ENCODE assay signal across 9 cellular contexts in genomic region chr6:158869010-158869603, GRCh38. TPM values are rescaled to one million over a fixed set of nuclear protein-coding genes. Genes with fewer than 3 reads are reported as not detected.
DNase-seq lines count a peak whose midpoint lies in the region; ATAC-seq and TF ChIP-seq lines count a peak whose summit lies in the region.
"Had no signal": no experiment of that assay in that cellular context is flagged by ENCODE, and none has a peak within 500 bp of the region (broad histone marks: within the 10 kb centered on the region; RNA-seq: fewer than 3 reads in every experiment).

No MANE protein-coding gene starts in this region.

- H3K36me3 Mint-ChIP-seq in T-helper 2 cell treated with Interferon-gamma antibody and Interleukin-4, amounts not matched to agents 5 μg/mL and 100 μg/mL, for 36 hours (ENCODE audit: low read depth) = no peaks in the 10 kb centered on the region

- H3K4me2 ChIP-seq in BLaER1 treated with 17β-estradiol and CSF1 and Interleukin-3, amounts not matched to agents 10 nM and 100 nM = peak overlapping the region; percentile 73 to 90 (median 77)

- H3K9me3 Mint-ChIP-seq in T-helper 2 cell treated with Interferon-gamma antibody and Interleukin-4, amounts not matched to agents 5 μg/mL and 100 μg/mL, for 36 hours = no peaks in the 10 kb centered on the region

- peak; percentile 12; the same call in 1 of the 2 replicates for TF ChIP-seq RAD21 in Ishikawa (IDR thresholded peaks at IDR 0.05; ENCODE audit: low read depth)

- intact Hi-C loops in prostate gland (cut with DNase I) = loop anchor here (2.0 kb wide), 1 partner anchor 50 kb away; the partner anchor contains the start of gene EZR

- peak overlapping the region in 9 of 10 experiments; percentile 38 to 70 (median 57); a peak in 18 of 20 replicates for H3K4me3 ChIP-seq in BLaER1 treated with 17β-estradiol and CSF1 and Interleukin-3, amounts not matched to agents 10 nM and 100 nM
- H3K4me3 ChIP-seq in fibroblast of the aortic adventitia (ENCODE audit: low read depth, low read length) (peak overlapping the region; percentile 62), prostate gland (peak overlapping the region; percentile 32 to 47)
- H3K4me3 ChIP-seq: SK-N-MC had no signal

- peak overlapping the region; percentile 97 for H3K27ac Mint-ChIP-seq in T-helper 2 cell treated with Interferon-gamma antibody and Interleukin-4, amounts not matched to agents 5 μg/mL and 100 μg/mL, for 36 hours

- peak overlapping the region; percentile 92 for H3K4me3 Mint-ChIP-seq in T-helper 2 cell treated with Interferon-gamma antibody and Interleukin-4, amounts not matched to agents 5 μg/mL and 100 μg/mL, for 36 hours

- TF ChIP-seq CTCF in fibroblast of the aortic adventitia (IDR thresholded peaks at IDR 0.05; ENCODE audit: insufficient read depth, low read length) (no peak), prostate gland (IDR thresholded peaks at IDR 0.05) (no peak)

- H3K4me1 Mint-ChIP-seq in T-helper 2 cell treated with Interferon-gamma antibody and Interleukin-4, amounts not matched to agents 5 μg/mL and 100 μg/mL, for 36 hours (ENCODE audit: low read depth) = peaks cover 27% of the 10 kb centered on the region

- no peak for TF ChIP-seq EP300 in Ishikawa (IDR thresholded peaks at IDR 0.05; ENCODE audit: borderline replicate concordance)

- H3K36me3 ChIP-seq in BLaER1 treated with 17β-estradiol and CSF1 and Interleukin-3, amounts not matched to agents 10 nM and 100 nM = no peaks in the 10 kb centered on the region
- no peaks in the 10 kb centered on the region for H3K36me3 ChIP-seq in prostate gland

- H3K9ac ChIP-seq in BLaER1 treated with 17β-estradiol and CSF1 and Interleukin-3, amounts not matched to agents 10 nM and 100 nM = peak overlapping the region; percentile 72 to 91 (median 84)

- ATAC-seq in GM18520 (IDR thresholded peaks at IDR 0.05; ENCODE audit: unreplicated experiment) = no peak

- DNase-seq in T-helper 2 cell treated with Interferon-gamma antibody and Interleukin-4, amounts not matched to agents 5 μg/mL and 100 μg/mL, for 36 hours (ENCODE audit: low spot score) = no peak
- DNase-seq in fibroblast of the aortic adventitia (ENCODE audit: low read depth) = no peak
- peak; percentile 69 for DNase-seq in prostate gland (ENCODE audit: low spot score)
- DNase-seq in middle frontal gyrus (ENCODE audit: extremely low spot score, low spot score) = no peak

- H3K9me3 ChIP-seq in BLaER1 treated with 17β-estradiol and CSF1 and Interleukin-3, amounts not matched to agents 10 nM and 100 nM (replicated peaks in 1 of 11) = peaks cover 0 to 13% (median 5%) of the 10 kb centered on the region in 11 experiments; a peak in 8 of 22 replicates
- no peaks in the 10 kb centered on the region for H3K9me3 ChIP-seq in prostate gland

- H3K4me1 ChIP-seq in BLaER1 treated with 17β-estradiol and CSF1 and Interleukin-3, amounts not matched to agents 10 nM and 100 nM = peaks cover 14 to 70% (median 59%) of the 10 kb centered on the region in 10 experiments
- no peaks in the 10 kb centered on the region for H3K4me1 ChIP-seq in prostate gland (replicated peaks)

- peaks cover 3% of the 10 kb centered on the region for H3K27me3 Mint-ChIP-seq in T-helper 2 cell treated with Interferon-gamma antibody and Interleukin-4, amounts not matched to agents 5 μg/mL and 100 μg/mL, for 36 hours (ENCODE audit: low read depth)

- no peaks in the 10 kb centered on the region for H3K27me3 ChIP-seq in BLaER1 treated with 17β-estradiol and CSF1 and Interleukin-3, amounts not matched to agents 10 nM and 100 nM
- H3K27me3 ChIP-seq in prostate gland (replicated peaks; ENCODE audit: insufficient read depth) = no peaks in the 10 kb centered on the region

- no peaks in the 10 kb centered on the region for H4K20me1 ChIP-seq in BLaER1 treated with 17β-estradiol and CSF1 and Interleukin-3, amounts not matched to agents 10 nM and 100 nM

- TF ChIP-seq POLR2A in GM19099 (IDR thresholded peaks at IDR 0.05; ENCODE audit: extremely low read depth, insufficient read length, low read depth) (peak; percentile 47), prostate gland (IDR thresholded peaks at IDR 0.05) (peak; percentile 57)

- peak overlapping the region; percentile 81 to 100 (median 92) for H3K27ac ChIP-seq in BLaER1 treated with 17β-estradiol and CSF1 and Interleukin-3, amounts not matched to agents 10 nM and 100 nM
- peak overlapping the region; percentile 88 to 95 for H3K27ac ChIP-seq in prostate gland
- H3K27ac ChIP-seq: SK-N-MC had no signal

- 12% methylated on average over 19 of the region's 19 CpGs for WGBS in prostate gland

TF ChIP-seq in Ishikawa, 13 proteins besides CTCF, POLR2A, EP300 and RAD21:
- TF ChIP-seq EGR1 (IDR thresholded peaks at IDR 0.05) = no peak
- TF ChIP-seq MAX (IDR thresholded peaks at IDR 0.05) = peak; percentile 94
- TF ChIP-seq TCF12 (IDR thresholded peaks at IDR 0.05; ENCODE audit: low read depth) = peak; percentile 30; the same call in 1 of the 2 replicates
- 0 out of 2 replicates have a peak, but pooled peaks have one; percentile 19 for TF ChIP-seq ZBTB7A (IDR thresholded peaks at IDR 0.05; ENCODE audit: low read depth)

RNA-seq across cellular contexts. Expression of gene EZR, which starts 49.9 kb away (rescaled TPM):
- total RNA-seq in fibroblast of the aortic adventitia (ENCODE audit: low replicate concordance) (41.3 and 47.0 TPM in 2 replicates), prostate gland (100 to 1,000 TPM; 118 to 222 TPM)
